16 cellular contexts compared by ENCODE assay signal in genomic region chr10:60517805-60518204, GRCh38.
A peak's percentile ranks its signal among the peaks of the same experiment; 100 is the strongest.
DNase-seq lines count a peak whose midpoint lies in the region; ATAC-seq and TF ChIP-seq lines count a peak whose summit lies in the region.
"Had no signal": no experiment of that assay in that cellular context is flagged by ENCODE, and none has a peak within 500 bp of the region (broad histone marks: within the 10 kb centered on the region; RNA-seq: fewer than 3 reads in every experiment).

No MANE protein-coding gene starts in this region.

- H3K9me3 Mint-ChIP-seq in activated CD4-positive, alpha-beta memory T cell treated with anti-CD3 and anti-CD28 coated beads for 36 hours: no peaks in the 10 kb centered on the region
- H3K9me3 Mint-ChIP-seq: H9 had no signal

- no peak for TF ChIP-seq CTCF in SK-N-SH (IDR thresholded peaks at IDR 0.05)
- TF ChIP-seq CTCF in neural cell (IDR thresholded peaks at IDR 0.05; ENCODE audit: poor library complexity, severe bottlenecking): no peak

- 89% methylated on average over 3 of the region's 3 CpGs for WGBS in SK-N-SH (ENCODE audit: low lambda C conversion rate)

- TF ChIP-seq EP300 in SK-N-SH (IDR thresholded peaks at IDR 0.05; ENCODE audit: borderline replicate concordance in 1 of 2, low read depth in 1 of 2, low read length in 1 of 2) (no peak), neural cell (conservative IDR thresholded peaks at IDR 0.05; ENCODE audit: poor library complexity, severe bottlenecking) (no peak)

- peaks cover 17 to 29% of the 10 kb centered on the region in 2 experiments; a peak in 3 of 4 replicates for H3K4me1 ChIP-seq in SK-N-SH (ENCODE audit: control insufficient read depth in 1 of 2, insufficient read depth in 2 of 2, low read depth in 1 of 2, low read length in 1 of 2)

- no peaks in the 10 kb centered on the region for H3K27me3 Mint-ChIP-seq in activated CD4-positive, alpha-beta memory T cell treated with anti-CD3 and anti-CD28 coated beads for 36 hours

- H2AFZ ChIP-seq in SK-N-SH (ENCODE audit: low read depth) (no peak overlapping the region), neural cell (ENCODE audit: low read depth, low read length) (no peak overlapping the region)

- POLR2A ChIA-PET in SK-N-SH (lab: Yijun Ruan, JAX): interaction anchor here (0.5 kb wide), 1 partner anchor 133 kb away, joined by 3 read pairs; no protein-coding TSS in a partner anchor
- POLR2A ChIA-PET in activated CD4-positive, alpha-beta memory T cell treated with anti-CD3 and anti-CD28 coated beads for 36 hours (lab: Charles Lee): interaction anchor here (1.4 kb wide), 1 partner anchor 10 kb away, joined by 4 read pairs; no protein-coding TSS in a partner anchor

- H3K27ac Mint-ChIP-seq in activated CD4-positive, alpha-beta memory T cell treated with anti-CD3 and anti-CD28 coated beads for 36 hours: no peak overlapping the region

- peaks cover 13% of the 10 kb centered on the region for H3F3A ChIP-seq in SK-N-SH (replicated peaks; ENCODE audit: insufficient read depth)
- no peaks in the 10 kb centered on the region for H3F3A ChIP-seq in neural cell (ENCODE audit: insufficient read depth, low read length, poor library complexity, severe bottlenecking)

- H3K4me3 Mint-ChIP-seq in activated CD4-positive, alpha-beta memory T cell treated with anti-CD3 and anti-CD28 coated beads for 36 hours: no peak overlapping the region
- H3K4me3 Mint-ChIP-seq: H9 had no signal

- no peaks in the 10 kb centered on the region for H3K27me3 ChIP-seq in SK-N-SH (ENCODE audit: insufficient read depth)
- H3K27me3 ChIP-seq in neural cell (ENCODE audit: insufficient read depth, low read depth, low read length): no peaks in the 10 kb centered on the region

- H3K4me1 Mint-ChIP-seq in activated CD4-positive, alpha-beta memory T cell treated with anti-CD3 and anti-CD28 coated beads for 36 hours (ENCODE audit: low read depth): peaks cover 14% of the 10 kb centered on the region

- H3K36me3 ChIP-seq in SK-N-SH (replicated peaks in 1 of 2; ENCODE audit: control insufficient read depth in 1 of 2, insufficient read depth in 2 of 2, low read length in 1 of 2): no peaks in the 10 kb centered on the region
- H3K36me3 ChIP-seq in neural cell (ENCODE audit: insufficient read depth, low read length): no peaks in the 10 kb centered on the region

- H3K9ac ChIP-seq in SK-N-SH (no peak overlapping the region), neural cell (ENCODE audit: low read length) (no peak overlapping the region)

- H3K36me3 Mint-ChIP-seq in activated CD4-positive, alpha-beta memory T cell treated with anti-CD3 and anti-CD28 coated beads for 36 hours: no peaks in the 10 kb centered on the region

- no peaks in the 10 kb centered on the region for H3K79me2 ChIP-seq in SK-N-SH (ENCODE audit: insufficient read depth)
- peaks cover 67% of the 10 kb centered on the region for H3K79me2 ChIP-seq in neural cell (replicated peaks; ENCODE audit: insufficient read depth, low read length)

- DNase-seq in H4 (ENCODE audit: low spot score): peak; percentile 11
- DNase-seq in SK-N-SH: no peak
- DNase-seq in SIG-M5 (lab: John Stamatoyannopoulos, UW): no peak
- no peak for DNase-seq in activated CD4-positive, alpha-beta memory T cell treated with anti-CD3 and anti-CD28 coated beads for 36 hours
- DNase-seq: DMS 273 treated with DMSO at 0.1 percent for 48 hours, H9, NCI-H1436 treated with DMSO at 0.1 percent for 48 hours, NCI-H2029 treated with DMSO at 0.1 percent for 48 hours, NCI-H510A, NCI-H774 had no signal

- H3K9me2 ChIP-seq in SK-N-SH (no peaks in the 10 kb centered on the region), neural cell (ENCODE audit: insufficient read depth, low read length) (no peaks in the 10 kb centered on the region)

- H3K4me2 ChIP-seq in SK-N-SH (no peak overlapping the region), neural cell (ENCODE audit: low read length) (no peak overlapping the region)

- intact Hi-C loops in activated CD4-positive, alpha-beta memory T cell treated with anti-CD3 and anti-CD28 coated beads for 36 hours (cut with micrococcal nuclease): no loop called here

- H4K20me1 ChIP-seq in SK-N-SH (ENCODE audit: insufficient read depth) (no peaks in the 10 kb centered on the region), neural cell (ENCODE audit: insufficient read depth) (peaks cover 15% of the 10 kb centered on the region)

- no peak for TF ChIP-seq RAD21 in SK-N-SH (IDR thresholded peaks at IDR 0.05; ENCODE audit: low read length)
- TF ChIP-seq RAD21 in neural cell (conservative IDR thresholded peaks at IDR 0.05): no peak

- H3K4me3 ChIP-seq in SK-N-SH (ENCODE audit: low read depth in 2 of 2, low read length in 1 of 2) (no peak overlapping the region), neural cell (ENCODE audit: low read length) (no peak overlapping the region)
- H3K4me3 ChIP-seq: K562 had no signal

- H3K27ac ChIP-seq in SK-N-SH (ENCODE audit: low read depth in 2 of 2, low read length in 1 of 2): no peak overlapping the region
- no peak overlapping the region for H3K27ac ChIP-seq in neural cell (ENCODE audit: low read length)
- H3K27ac ChIP-seq: C4-2B, HL-60 had no signal

- CTCF ChIA-PET in SK-N-SH (lab: Yijun Ruan, JAX): interaction anchor here (1.2 to 1.3 kb wide), 2 partner anchors 66 to 129 kb away, joined by 3 to 5 read pairs; no protein-coding TSS in a partner anchor
- CTCF ChIA-PET in activated CD4-positive, alpha-beta memory T cell treated with anti-CD3 and anti-CD28 coated beads for 36 hours (lab: Charles Lee): no interaction called here

- ATAC-seq in esophagus mucosa: peak; percentile 46
- no peak for ATAC-seq in HG03442 (IDR thresholded peaks at IDR 0.05; ENCODE audit: unreplicated experiment)
- ATAC-seq: K562 had no signal

- no peaks in the 10 kb centered on the region for H3K9me3 ChIP-seq in SK-N-SH
- no peaks in the 10 kb centered on the region for H3K9me3 ChIP-seq in neural cell (ENCODE audit: low read length)

TF ChIP-seq in SK-N-SH, 30 proteins besides CTCF, POLR2A, EP300 and RAD21:
- TF ChIP-seq USF1 (IDR thresholded peaks at IDR 0.05; ENCODE audit: borderline replicate concordance, low read depth) (no peak), FOSL2 (IDR thresholded peaks at IDR 0.05; ENCODE audit: borderline replicate concordance, low read depth) (peak; percentile 24; the same call in 1 of the 2 replicates)

TF ChIP-seq in neural cell, 6 proteins besides CTCF, POLR2A, EP300 and RAD21:
- TF ChIP-seq POLR2AphosphoS5 (IDR thresholded peaks at IDR 0.05) (no peak), MXI1 (conservative IDR thresholded peaks at IDR 0.05; ENCODE audit: poor library complexity, severe bottlenecking) (peak; percentile 50)
